26 cellular contexts compared by ENCODE assay signal in genomic region chr3:35780800-35781199, GRCh38.
"Had no signal": no experiment of that assay in that cellular context is flagged by ENCODE, and none has a peak within 500 bp of the region (broad histone marks: within the 10 kb centered on the region; RNA-seq: fewer than 3 reads in every experiment).

No MANE protein-coding gene starts in this region.

- DNase-seq: activated CD4-positive, alpha-beta memory T cell treated with anti-CD3 and anti-CD28 coated beads, Interleukin-2, amount 10 ng/mL, durations not matched to agents 7 days and 5 days; activated CD4-positive, alpha-beta T cell treated with anti-CD3 and anti-CD28 coated beads for 1 hour; activated CD4-positive, alpha-beta T cell treated with anti-CD3 and anti-CD28 coated beads for 4 hours; activated CD4-positive, alpha-beta T cell treated with anti-CD3 and anti-CD28 coated beads, Interleukin-2, amount 10 ng/mL, durations not matched to agents 7 days and 5 days; activated CD4-positive, alpha-beta T cell treated with anti-CD3 and anti-CD28 coated beads, Interleukin-2, amount 50 U/mL, for 4 hours; activated CD8-positive, alpha-beta memory T cell treated with anti-CD3 and anti-CD28 coated beads, Interleukin-2, amount 50 U/mL, for 48 hours; activated gamma-delta T cell treated with Interleukin-2 at 50 U/mL for 16 hours; activated naive CD4-positive, alpha-beta T cell treated with anti-CD3 and anti-CD28 coated beads, Interleukin-2, amount 50 U/mL, for 16 hours; activated naive CD4-positive, alpha-beta T cell treated with Interleukin-2 at 50 U/mL for 16 hours; activated T-cell treated with anti-CD3 and anti-CD28 coated beads for 4 hours; activated T-cell treated with anti-CD3 and anti-CD28 coated beads, Interleukin-2, amount 50 U/mL, for 24 hours; activated T-cell treated with anti-CD3 and anti-CD28 coated beads, Interleukin-2, amount 50 U/mL, for 72 hours; amniotic stem cell; anterior cingulate cortex; brain microvascular endothelial cell; dorsolateral prefrontal cortex; effector memory CD4-positive, alpha-beta T cell; erythroblast; esophagus squamous epithelium; foreskin melanocyte; T-helper 2 cell had no signal

- H3K27ac Mint-ChIP-seq: activated CD4-positive, alpha-beta memory T cell treated with anti-CD3 and anti-CD28 coated beads, Interleukin-2, amount 10 ng/mL, durations not matched to agents 7 days and 5 days; activated CD4-positive, alpha-beta T cell treated with anti-CD3 and anti-CD28 coated beads, Interleukin-2, amount 10 ng/mL, durations not matched to agents 7 days and 5 days; activated naive CD8-positive, alpha-beta T cell; activated T-cell treated with anti-CD3 and anti-CD28 coated beads, Interleukin-2, amount 50 U/mL, for 24 hours; activated T-cell treated with anti-CD3 and anti-CD28 coated beads, Interleukin-2, amount 50 U/mL, for 72 hours; dendritic cell treated with granulocyte-macrophage colony-stimulating factor and Interleukin-4, amounts not matched to agents 40 ng/mL and 50 ng/mL, for 4 days had no signal

- H3K36me3 ChIP-seq: brain microvascular endothelial cell, esophagus squamous epithelium, gastroesophageal sphincter had no signal

- ATAC-seq: activated T-cell treated with anti-CD3 and anti-CD28 coated beads, Interleukin-2, amount 50 U/mL, for 72 hours; gastroesophageal sphincter had no signal

- H3K36me3 Mint-ChIP-seq: activated naive CD8-positive, alpha-beta T cell had no signal

- H3K4me1 Mint-ChIP-seq: activated CD4-positive, alpha-beta memory T cell treated with anti-CD3 and anti-CD28 coated beads, Interleukin-2, amount 10 ng/mL, durations not matched to agents 7 days and 5 days; activated CD4-positive, alpha-beta T cell treated with anti-CD3 and anti-CD28 coated beads, Interleukin-2, amount 10 ng/mL, durations not matched to agents 7 days and 5 days; central memory CD8-positive, alpha-beta T cell had no signal

- H3K9me3 Mint-ChIP-seq: activated CD4-positive, alpha-beta memory T cell treated with anti-CD3 and anti-CD28 coated beads, Interleukin-2, amount 10 ng/mL, durations not matched to agents 7 days and 5 days; activated CD4-positive, alpha-beta T cell treated with anti-CD3 and anti-CD28 coated beads, Interleukin-2, amount 10 ng/mL, durations not matched to agents 7 days and 5 days; activated T-cell treated with anti-CD3 and anti-CD28 coated beads, Interleukin-2, amount 50 U/mL, for 24 hours; activated T-cell treated with anti-CD3 and anti-CD28 coated beads, Interleukin-2, amount 50 U/mL, for 72 hours; dendritic cell treated with granulocyte-macrophage colony-stimulating factor and Interleukin-4, amounts not matched to agents 40 ng/mL and 50 ng/mL, for 4 days had no signal

- H3K4me3 Mint-ChIP-seq: activated CD4-positive, alpha-beta memory T cell treated with anti-CD3 and anti-CD28 coated beads, Interleukin-2, amount 10 ng/mL, durations not matched to agents 7 days and 5 days; activated CD4-positive, alpha-beta T cell treated with anti-CD3 and anti-CD28 coated beads, Interleukin-2, amount 10 ng/mL, durations not matched to agents 7 days and 5 days; activated naive CD8-positive, alpha-beta T cell; activated T-cell treated with anti-CD3 and anti-CD28 coated beads, Interleukin-2, amount 50 U/mL, for 24 hours; activated T-cell treated with anti-CD3 and anti-CD28 coated beads, Interleukin-2, amount 50 U/mL, for 72 hours; central memory CD8-positive, alpha-beta T cell; dendritic cell treated with granulocyte-macrophage colony-stimulating factor and Interleukin-4, amounts not matched to agents 40 ng/mL and 50 ng/mL, for 4 days had no signal

- H3K9me3 ChIP-seq: esophagus squamous epithelium, gastroesophageal sphincter had no signal

- H3K27ac ChIP-seq: brain microvascular endothelial cell, coronary artery, esophagus squamous epithelium, gastroesophageal sphincter had no signal

- H3K27me3 Mint-ChIP-seq: activated CD4-positive, alpha-beta memory T cell treated with anti-CD3 and anti-CD28 coated beads, Interleukin-2, amount 10 ng/mL, durations not matched to agents 7 days and 5 days; activated CD4-positive, alpha-beta T cell treated with anti-CD3 and anti-CD28 coated beads, Interleukin-2, amount 10 ng/mL, durations not matched to agents 7 days and 5 days; activated naive CD8-positive, alpha-beta T cell; activated T-cell treated with anti-CD3 and anti-CD28 coated beads, Interleukin-2, amount 50 U/mL, for 24 hours; central memory CD8-positive, alpha-beta T cell; dendritic cell treated with granulocyte-macrophage colony-stimulating factor and Interleukin-4, amounts not matched to agents 40 ng/mL and 50 ng/mL, for 4 days had no signal

- H3K27me3 ChIP-seq: brain microvascular endothelial cell, dorsolateral prefrontal cortex, gastroesophageal sphincter had no signal

- H3K4me1 ChIP-seq: esophagus squamous epithelium, gastroesophageal sphincter had no signal

- H3K4me3 ChIP-seq: coronary artery, dorsolateral prefrontal cortex, esophagus squamous epithelium, gastroesophageal sphincter had no signal
